11 cellular contexts compared by ENCODE assay signal in genomic region chr2:74846481-74846880, GRCh38. TPM values are rescaled to one million over a fixed set of nuclear protein-coding genes. Genes with fewer than 3 reads are reported as not detected.
DNase-seq lines count a peak whose midpoint lies in the region; ATAC-seq, FAIRE-seq and TF ChIP-seq lines count a peak whose summit lies in the region.
"Had no signal": no experiment of that assay in that cellular context is flagged by ENCODE, and none has a peak within 500 bp of the region (broad histone marks: within the 10 kb centered on the region; RNA-seq: fewer than 3 reads in every experiment).

No MANE protein-coding gene starts in this region.

- intact Hi-C loops in activated naive CD4-positive, alpha-beta T cell treated with anti-CD3 and anti-CD28 coated beads for 36 hours (cut with micrococcal nuclease) = loop anchor here (2.0 to 10.0 kb wide), 5 partner anchors 30 to 1612 kb away; partner anchors contain the start of genes CCT7, INO80B, PRADC1 and TET3
- intact Hi-C loops in esophagus squamous epithelium (cut with DNase I) (no loop called here), pancreas (cut with DNase I) (no loop called here)

- H3K27me3 ChIP-seq in Karpas-422 (ENCODE audit: low read length) (no peaks in the 10 kb centered on the region), esophagus squamous epithelium (no peaks in the 10 kb centered on the region), pancreas (no peaks in the 10 kb centered on the region)

- no peaks in the 10 kb centered on the region for H3K9me2 ChIP-seq in Karpas-422 (replicated peaks; ENCODE audit: insufficient read depth, low read length)

- CTCF ChIA-PET in activated naive CD4-positive, alpha-beta T cell treated with anti-CD3 and anti-CD28 coated beads for 36 hours (lab: Charles Lee) = interaction anchor here (2.2 kb wide), 1 partner anchor 9 kb away, joined by 14 read pairs; no protein-coding TSS in a partner anchor
- CTCF ChIA-PET in RWPE1 (lab: Yijun Ruan, JAX) = interaction anchor here (0.8 kb wide), 1 partner anchor 131 kb away, joined by 4 read pairs; no protein-coding TSS in a partner anchor

- no peak overlapping the region for H3K4me3 Mint-ChIP-seq in activated naive CD4-positive, alpha-beta T cell treated with anti-CD3 and anti-CD28 coated beads for 36 hours
- H3K4me3 Mint-ChIP-seq in stimulated activated memory B cell treated with anti-CD40 and anti-IgM and Interleukin-4, amounts not matched to agents 10 μg/mL and 1 μg/mL and 100 μg/mL, for 72 hours = no peak overlapping the region

- H3K36me3 Mint-ChIP-seq in activated naive CD4-positive, alpha-beta T cell treated with anti-CD3 and anti-CD28 coated beads for 36 hours (ENCODE audit: low read depth) = peaks cover 24% of the 10 kb centered on the region
- peaks cover 5% of the 10 kb centered on the region for H3K36me3 Mint-ChIP-seq in stimulated activated memory B cell treated with anti-CD40 and anti-IgM and Interleukin-4, amounts not matched to agents 10 μg/mL and 1 μg/mL and 100 μg/mL, for 72 hours

- peaks cover 100% of the 10 kb centered on the region for H4K20me1 ChIP-seq in Karpas-422 (ENCODE audit: insufficient read depth, low read depth, low read length)

- H3K27ac Mint-ChIP-seq in activated naive CD4-positive, alpha-beta T cell treated with anti-CD3 and anti-CD28 coated beads for 36 hours = peak overlapping the region; percentile 23
- peak overlapping the region; percentile 22 for H3K27ac Mint-ChIP-seq in stimulated activated memory B cell treated with anti-CD40 and anti-IgM and Interleukin-4, amounts not matched to agents 10 μg/mL and 1 μg/mL and 100 μg/mL, for 72 hours

- FAIRE-seq in pancreas (lab: Jason Lieb, UNC) = no peak

- no peak overlapping the region for H2AFZ ChIP-seq in Karpas-422 (ENCODE audit: low read length)

- TF ChIP-seq CTCF in esophagus squamous epithelium (IDR thresholded peaks at IDR 0.05) (no peak), RWPE1 (conservative IDR thresholded peaks at IDR 0.05; ENCODE audit: low read depth) (no peak), pancreas (IDR thresholded peaks at IDR 0.05) (no peak)

- TF ChIP-seq POLR2A in esophagus squamous epithelium (IDR thresholded peaks at IDR 0.05) = no peak

- no peak for ATAC-seq in stimulated activated memory B cell treated with anti-CD40 and anti-IgM and Interleukin-4, amounts not matched to agents 10 μg/mL and 1 μg/mL and 100 μg/mL, for 72 hours
- no peak for ATAC-seq in pancreas

- peaks cover 91% of the 10 kb centered on the region for H3K4me1 ChIP-seq in Karpas-422 (ENCODE audit: low read length)
- H3K4me1 ChIP-seq in esophagus squamous epithelium = peaks cover 58 to 81% (median 60%) of the 10 kb centered on the region in 3 donors
- peaks cover 10 to 43% (median 10%) of the 10 kb centered on the region in 3 donors for H3K4me1 ChIP-seq in pancreas

- H3K79me2 ChIP-seq in Karpas-422 (ENCODE audit: low read length) = peaks cover 100% of the 10 kb centered on the region

- H3K9ac ChIP-seq in Karpas-422 (ENCODE audit: low read length) = no peak overlapping the region

- DNase-seq in activated naive CD4-positive, alpha-beta T cell treated with anti-CD3 and anti-CD28 coated beads for 36 hours = no peak
- no peak for DNase-seq in activated naive CD4-positive, alpha-beta T cell (lab: John Stamatoyannopoulos, UW)
- no peak for DNase-seq in Karpas-422
- DNase-seq in esophagus squamous epithelium (lab: John Stamatoyannopoulos, UW) = no peak
- no peak for DNase-seq in RWPE1 (ENCODE audit: low spot score)
- DNase-seq in nucleus accumbens (lab: John Stamatoyannopoulos, UW) = no peak
- no peak for DNase-seq in pancreas
- DNase-seq: DMS79; lower lobe of right lung; stimulated activated CD4-positive, alpha-beta T cell treated with anti-CD3 and anti-CD28 coated beads, Interleukin-15, amount 100 ng/mL, for 24 hours had no signal

- peaks cover 97% of the 10 kb centered on the region for H3K4me1 Mint-ChIP-seq in activated naive CD4-positive, alpha-beta T cell treated with anti-CD3 and anti-CD28 coated beads for 36 hours (ENCODE audit: low read depth)
- peaks cover 78% of the 10 kb centered on the region for H3K4me1 Mint-ChIP-seq in stimulated activated memory B cell treated with anti-CD40 and anti-IgM and Interleukin-4, amounts not matched to agents 10 μg/mL and 1 μg/mL and 100 μg/mL, for 72 hours

- H3K9me3 ChIP-seq in Karpas-422 (ENCODE audit: low read length) (no peaks in the 10 kb centered on the region), esophagus squamous epithelium (no peaks in the 10 kb centered on the region), pancreas (no peaks in the 10 kb centered on the region)
- H3K9me3 ChIP-seq: lower lobe of right lung had no signal

- peaks cover 17% of the 10 kb centered on the region; the same call in 1 of the 2 replicates for H3K36me3 ChIP-seq in Karpas-422 (ENCODE audit: insufficient read depth, low read length)
- H3K36me3 ChIP-seq in esophagus squamous epithelium = peaks cover 0 to 2% (median 0%) of the 10 kb centered on the region in 3 donors
- H3K36me3 ChIP-seq in pancreas = no peaks in the 10 kb centered on the region
- H3K36me3 ChIP-seq: lower lobe of right lung had no signal

- H3K4me3 ChIP-seq in Karpas-422 (ENCODE audit: low read length) (no peak overlapping the region), esophagus squamous epithelium (no peak overlapping the region), pancreas (no peak overlapping the region)
- H3K4me3 ChIP-seq: lower lobe of right lung had no signal

- H3K4me2 ChIP-seq in Karpas-422 (ENCODE audit: low read depth, low read length, poor library complexity, severe bottlenecking) = peak overlapping the region; percentile 7

- 87% methylated on average over 2 of the region's 2 CpGs; no CpG with 5 or more reads in 1 of the 2 donors for WGBS in esophagus squamous epithelium, 2 donors
- 86 to 95% methylated on average over 2 of the region's 2 CpGs for WGBS in pancreas, 2 donors

- POLR2A ChIA-PET in RWPE1 (lab: Yijun Ruan, JAX; ENCODE audit: low non-redundant PET) = no interaction called here

- H3K9me3 Mint-ChIP-seq in activated naive CD4-positive, alpha-beta T cell treated with anti-CD3 and anti-CD28 coated beads for 36 hours = no peaks in the 10 kb centered on the region
- no peaks in the 10 kb centered on the region for H3K9me3 Mint-ChIP-seq in stimulated activated memory B cell treated with anti-CD40 and anti-IgM and Interleukin-4, amounts not matched to agents 10 μg/mL and 1 μg/mL and 100 μg/mL, for 72 hours

- no peaks in the 10 kb centered on the region for H3K27me3 Mint-ChIP-seq in activated naive CD4-positive, alpha-beta T cell treated with anti-CD3 and anti-CD28 coated beads for 36 hours (ENCODE audit: low read depth)
- no peaks in the 10 kb centered on the region for H3K27me3 Mint-ChIP-seq in stimulated activated memory B cell treated with anti-CD40 and anti-IgM and Interleukin-4, amounts not matched to agents 10 μg/mL and 1 μg/mL and 100 μg/mL, for 72 hours

- H3K27ac ChIP-seq in Karpas-422 (ENCODE audit: low read length) (no peak overlapping the region), esophagus squamous epithelium (peak overlapping the region in 3 of 4 donors; percentile 84 to 88 (median 85)), RWPE1 (no peak overlapping the region), pancreas (peak overlapping the region in 1 of 4 donors; percentile 83)

RNA-seq across cellular contexts. Expression of gene HK2, which starts 12.6 kb away (rescaled TPM):
- total RNA-seq in activated naive CD4-positive, alpha-beta T cell treated with anti-CD3 and anti-CD28 coated beads for 36 hours = 10 to 100 TPM; 37.9 to 38.7 TPM
- total RNA-seq in Karpas-422 (2014; rRNA removed; shearing (Covaris generic); ENCODE audit: low replicate concordance) = 80.7 and 111 TPM in 2 replicates
- total RNA-seq in esophagus squamous epithelium (10 to 100 TPM; 11.2 to 45.4 (median 25.1) TPM), pancreas (1 to 10 TPM in 5 of 6 donors, under 1 TPM in 1; 0.56 to 8.6 (median 4.4) TPM)
- polyA plus RNA-seq in pancreas = 1 to 10 TPM in 1 of 2 donors, under 1 TPM in 1; 0.47 to 1.9 TPM

Comparison
In these comparisons a context has a peak if more than half of its experiments do, and no peak if none do; other contexts are left out.
1. H3K27ac ChIP-seq: peak in esophagus squamous epithelium (3 of 4); none in Karpas-422 (single experiment) and RWPE1 (single experiment).